ENCODE assay signal across 13 cellular contexts in the genomic region with DNA sequence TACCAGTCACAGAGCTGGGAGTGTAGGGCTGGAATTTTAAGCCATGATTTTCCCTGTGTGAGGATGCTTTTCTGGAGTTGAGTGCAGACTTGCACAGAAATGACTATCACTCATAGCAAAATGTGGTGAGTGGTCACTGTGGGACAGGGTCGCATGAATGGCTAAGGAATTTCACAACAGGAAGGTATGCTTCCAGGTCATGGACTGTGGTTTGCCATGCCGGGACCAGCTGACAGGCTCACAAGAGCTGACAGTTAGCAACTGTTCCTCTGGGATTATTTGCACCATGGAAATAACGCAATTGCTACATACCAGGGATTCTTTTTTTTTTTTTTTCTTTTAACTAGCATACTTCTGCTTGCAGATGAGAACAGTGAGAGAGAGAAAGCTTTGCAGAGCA. TPM values are rescaled to one million over a fixed set of nuclear protein-coding genes. Genes with fewer than 3 reads are reported as not detected.
DNase-seq lines count a peak whose midpoint lies in the region; ATAC-seq and TF ChIP-seq lines count a peak whose summit lies in the region.
"Had no signal": no experiment of that assay in that cellular context is flagged by ENCODE, and none has a peak within 500 bp of the region (broad histone marks: within the 10 kb centered on the region; RNA-seq: fewer than 3 reads in every experiment).

No MANE protein-coding gene starts in this region.

- no peak for TF ChIP-seq RAD21 in SK-N-SH (IDR thresholded peaks at IDR 0.05; ENCODE audit: low read length)

- POLR2A ChIA-PET in SK-N-SH (lab: Yijun Ruan, JAX), result no interaction called here

- no peak overlapping the region for H4K91ac ChIP-seq in trophoblast cell (ENCODE audit: low read depth, low read length)

- H3K27me3 ChIP-seq in SK-N-SH (ENCODE audit: insufficient read depth) (no peaks in the 10 kb centered on the region), trophoblast cell (ENCODE audit: insufficient read depth, low read length) (no peaks in the 10 kb centered on the region)

- no peak overlapping the region for H4K8ac ChIP-seq in trophoblast cell (ENCODE audit: low read depth, low read length)

- no peaks in the 10 kb centered on the region for H3K9me2 ChIP-seq in SK-N-SH

- H2AK5ac ChIP-seq in trophoblast cell (ENCODE audit: low read length), result no peak overlapping the region

- H2AFZ ChIP-seq in SK-N-SH (ENCODE audit: low read depth) (no peak overlapping the region), trophoblast cell (ENCODE audit: insufficient read depth, low read length, poor library complexity) (no peak overlapping the region)

- no peak overlapping the region for H3K18ac ChIP-seq in trophoblast cell (ENCODE audit: low read length)

- ATAC-seq in HG03025 (IDR thresholded peaks at IDR 0.05; ENCODE audit: low FRiP score, unreplicated experiment) (no peak), left colon (no peak)
- ATAC-seq: stimulated activated naive CD8-positive, alpha-beta T cell treated with anti-CD3 and anti-CD28 coated beads, Interleukin-15, Interleukin-2, amounts not matched to agents 100 U/mL and 50 U/mL, for 24 hours had no signal

- H3K9me3 ChIP-seq in SK-N-SH (no peaks in the 10 kb centered on the region), trophoblast cell (ENCODE audit: insufficient read depth, low read depth, low read length) (no peaks in the 10 kb centered on the region)

- CTCF ChIA-PET in SK-N-SH (lab: Yijun Ruan, JAX), result no interaction called here

- H3K14ac ChIP-seq in trophoblast cell (ENCODE audit: low read length), result no peak overlapping the region

- TF ChIP-seq EP300 in SK-N-SH (IDR thresholded peaks at IDR 0.05; ENCODE audit: borderline replicate concordance in 1 of 2, low read depth in 1 of 2, low read length in 1 of 2), result no peak

- H3K4me1 ChIP-seq in SK-N-SH (ENCODE audit: control insufficient read depth in 1 of 2, insufficient read depth in 2 of 2, low read depth in 1 of 2, low read length in 1 of 2) (peaks cover 0 to 7% of the 10 kb centered on the region in 2 experiments; a peak in 2 of 4 replicates), trophoblast cell (ENCODE audit: control insufficient read depth in 1 of 2, insufficient read depth in 2 of 2, low read length in 2 of 2) (peaks cover 3 to 6% of the 10 kb centered on the region in 2 experiments)

- intact Hi-C loops in left colon (cut with DNase I, micrococcal nuclease), result no loop called here

- no peak for TF ChIP-seq CTCF in SK-N-SH (IDR thresholded peaks at IDR 0.05)

- H3K4ac ChIP-seq in trophoblast cell (ENCODE audit: low read depth, low read length), result no peak overlapping the region

- no peak overlapping the region for H4K12ac ChIP-seq in trophoblast cell (ENCODE audit: low read depth, low read length)

- H3K36me3 ChIP-seq in SK-N-SH (replicated peaks in 1 of 2; ENCODE audit: control insufficient read depth in 1 of 2, insufficient read depth in 2 of 2, low read length in 1 of 2), result no peaks in the 10 kb centered on the region
- no peaks in the 10 kb centered on the region for H3K36me3 ChIP-seq in trophoblast cell (ENCODE audit: control insufficient read depth in 1 of 2, insufficient read depth in 2 of 2, low read length in 2 of 2)

- no peak overlapping the region for H2BK120ac ChIP-seq in trophoblast cell (ENCODE audit: insufficient read depth, low read length, poor library complexity)

- 14% methylated on average over 3 of the region's 3 CpGs for WGBS in SK-N-SH (ENCODE audit: low lambda C conversion rate)
- WGBS in trophoblast cell (ENCODE audit: extremely low coverage, insufficient coverage, insufficient read length), result no CpG with 5 or more reads among the region's 3 CpGs

- no peak overlapping the region for H3K4me2 ChIP-seq in SK-N-SH
- no peak overlapping the region for H3K4me2 ChIP-seq in trophoblast cell (ENCODE audit: low read length)

- H3K27ac ChIP-seq in SK-N-SH (ENCODE audit: low read depth in 2 of 2, low read length in 1 of 2) (peak overlapping the region in 1 of 2 experiments; percentile 16; a peak in 1 of 4 replicates), trophoblast cell (ENCODE audit: low read depth, low read length) (no peak overlapping the region)
- H3K27ac ChIP-seq: HL-60 had no signal

- DNase-seq in EH (ENCODE audit: low read depth) (peak; percentile 94), SK-N-SH (no peak), fibroblast of gingiva (ENCODE audit: low read depth) (peak; percentile 94), trophoblast cell (peak; percentile 44 to 76), NCI-H510A treated with DMSO at 0.1 percent for 48 hours (lab: John Stamatoyannopoulos, UW) (no peak), NCI-H82 treated with DMSO at 0.1 percent for 48 hours (lab: John Stamatoyannopoulos, UW; ENCODE audit: unreplicated experiment) (no peak), left colon (no peak)
- DNase-seq: activated CD4-positive, alpha-beta T cell treated with anti-CD3 and anti-CD28 coated beads for 1 hour; activated naive CD8-positive, alpha-beta T cell treated with anti-CD3 and anti-CD28 coated beads, Interleukin-2, amount 10 ng/mL, durations not matched to agents 7 days and 5 days; NCI-H1930; stimulated activated naive CD8-positive, alpha-beta T cell treated with anti-CD3 and anti-CD28 coated beads, Interleukin-15, Interleukin-2, amounts not matched to agents 100 U/mL and 50 U/mL, for 24 hours had no signal

- no peaks in the 10 kb centered on the region for H4K20me1 ChIP-seq in SK-N-SH (ENCODE audit: insufficient read depth)

- no peak overlapping the region for H2BK5ac ChIP-seq in trophoblast cell (ENCODE audit: low read depth, low read length, poor library complexity)

- H3K79me1 ChIP-seq in trophoblast cell (ENCODE audit: low read length), result peaks cover 9% of the 10 kb centered on the region

- no peak overlapping the region for H2BK12ac ChIP-seq in trophoblast cell (ENCODE audit: low read length)

- H3K4me3 ChIP-seq in SK-N-SH (ENCODE audit: low read depth in 2 of 2, low read length in 1 of 2) (no peak overlapping the region), trophoblast cell (ENCODE audit: low read depth, low read length) (no peak overlapping the region)

- H3K9ac ChIP-seq in SK-N-SH (no peak overlapping the region), trophoblast cell (ENCODE audit: low read length) (no peak overlapping the region)

- H3K23ac ChIP-seq in trophoblast cell (ENCODE audit: low read length), result peak overlapping the region; percentile 15

- H3F3A ChIP-seq in SK-N-SH (replicated peaks; ENCODE audit: insufficient read depth), result no peaks in the 10 kb centered on the region

- H3K79me2 ChIP-seq in SK-N-SH (ENCODE audit: insufficient read depth) (peaks cover 9% of the 10 kb centered on the region), trophoblast cell (ENCODE audit: control insufficient read depth, insufficient read depth, low read length, poor library complexity) (peaks cover 7% of the 10 kb centered on the region)

TF ChIP-seq in SK-N-SH, 30 proteins besides CTCF, POLR2A, EP300 and RAD21:
- TF ChIP-seq, protein P1, sequence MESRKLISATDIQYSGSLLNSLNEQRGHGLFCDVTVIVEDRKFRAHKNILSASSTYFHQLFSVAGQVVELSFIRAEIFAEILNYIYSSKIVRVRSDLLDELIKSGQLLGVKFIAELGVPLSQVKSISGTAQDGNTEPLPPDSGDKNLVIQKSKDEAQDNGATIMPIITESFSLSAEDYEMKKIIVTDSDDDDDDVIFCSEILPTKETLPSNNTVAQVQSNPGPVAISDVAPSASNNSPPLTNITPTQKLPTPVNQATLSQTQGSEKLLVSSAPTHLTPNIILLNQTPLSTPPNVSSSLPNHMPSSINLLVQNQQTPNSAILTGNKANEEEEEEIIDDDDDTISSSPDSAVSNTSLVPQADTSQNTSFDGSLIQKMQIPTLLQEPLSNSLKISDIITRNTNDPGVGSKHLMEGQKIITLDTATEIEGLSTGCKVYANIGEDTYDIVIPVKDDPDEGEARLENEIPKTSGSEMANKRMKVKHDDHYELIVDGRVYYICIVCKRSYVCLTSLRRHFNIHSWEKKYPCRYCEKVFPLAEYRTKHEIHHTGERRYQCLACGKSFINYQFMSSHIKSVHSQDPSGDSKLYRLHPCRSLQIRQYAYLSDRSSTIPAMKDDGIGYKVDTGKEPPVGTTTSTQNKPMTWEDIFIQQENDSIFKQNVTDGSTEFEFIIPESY (IDR thresholded peaks at IDR 0.05; ENCODE audit: borderline replicate concordance, low read depth), result no peak
- TF ChIP-seq MAX (IDR thresholded peaks at IDR 0.05; ENCODE audit: low read depth) (peak; percentile 61; the same call in 1 of the 2 replicates), PBX3 (IDR thresholded peaks at IDR 0.05) (peak; percentile 13; the same call in 1 of the 2 replicates), TCF12 (IDR thresholded peaks at IDR 0.05) (0 out of 2 replicates have a peak, but pooled peaks have one; percentile 37), GATA2 (CRISPR knock-in tag; IDR thresholded peaks at IDR 0.05) (no peak)

RNA-seq across cellular contexts. Expression of gene UXS1, which starts 3.8 kb away (rescaled TPM):
- polyA plus RNA-seq in SK-N-SH (2012; rRNA removed), result 55.9 and 67.6 TPM in 2 replicates
- 61.2 and 61.7 TPM in 2 replicates for polyA plus RNA-seq in SK-N-SH (2012; cell fraction: cytosol; rRNA removed)
- 34.2 and 37.5 TPM in 2 replicates for polyA plus RNA-seq in SK-N-SH (2012; cell fraction: nucleus; rRNA removed)
- polyA plus RNA-seq in trophoblast cell (2013), result 49.0 and 50.2 TPM in 2 replicates
- 10 to 100 TPM; 32.2 to 35.5 TPM for total RNA-seq in left colon

Comparison
In these comparisons a context has a peak if more than half of its experiments do, and no peak if none do; other contexts are left out.
1. DNase-seq: peak in EH (single experiment), fibroblast of gingiva (single experiment) and trophoblast cell (2 of 2); none in SK-N-SH (single experiment), NCI-H510A treated with DMSO at 0.1 percent for 48 hours (single experiment), NCI-H82 treated with DMSO at 0.1 percent for 48 hours (single experiment) and left colon (0 of 2).